Comparison of ENCODE assay signal across 8 cellular contexts in the genomic region with DNA sequence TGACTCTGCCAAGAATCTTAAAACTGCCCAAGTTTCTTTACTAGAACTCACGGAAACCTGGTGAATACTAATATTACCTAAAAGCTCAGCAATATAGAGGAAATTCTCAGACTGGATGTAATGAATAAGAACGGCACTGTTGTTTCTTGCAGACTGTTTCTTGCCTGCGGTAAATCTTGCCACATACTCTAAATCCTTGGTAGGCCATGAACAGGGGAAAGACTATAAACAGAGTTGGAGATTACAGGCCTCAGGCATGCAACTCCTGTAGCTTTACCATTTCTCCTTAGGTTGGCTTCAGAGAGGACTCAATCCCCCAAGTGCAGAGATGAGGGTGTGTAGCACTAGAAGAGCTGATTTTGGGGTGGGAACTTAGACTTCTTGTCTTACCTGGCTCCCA. TPM values are rescaled to one million over a fixed set of nuclear protein-coding genes. Genes with fewer than 3 reads are reported as not detected.
DNase-seq lines count a peak whose midpoint lies in the region; ATAC-seq and TF ChIP-seq lines count a peak whose summit lies in the region.

No MANE protein-coding gene starts in this region.

- no peaks in the 10 kb centered on the region for H3K27me3 ChIP-seq in ACC112 (ENCODE audit: insufficient read depth, low read length)

- no peak overlapping the region for H3K27ac ChIP-seq in ACC112 (ENCODE audit: low read depth, low read length)

- H3K4me1 ChIP-seq in ACC112 (ENCODE audit: control insufficient read depth, insufficient read depth, low read length, unreplicated experiment) = peaks cover 27% of the 10 kb centered on the region

- TF ChIP-seq CTCF in choroid plexus epithelial cell (conservative IDR thresholded peaks at IDR 0.05; ENCODE audit: low read depth, low read length) = no peak

- peak overlapping the region in 1 of 3 donors; percentile 74 for H3K27ac Mint-ChIP-seq in IgD-negative memory B cell
- peak overlapping the region in 8 of 10 donors; percentile 19 to 99 (median 84) for H3K27ac Mint-ChIP-seq in naive thymus-derived CD8-positive, alpha-beta T cell

- DNase-seq in choroid plexus epithelial cell (ENCODE audit: low read depth) (no peak), NCI-H1048 (lab: John Stamatoyannopoulos, UW) (no peak), NCI-H446 treated with DMSO at 0.1 percent for 48 hours (lab: John Stamatoyannopoulos, UW) (no peak)
- DNase-seq in naive thymus-derived CD8-positive, alpha-beta T cell = no peak

- H3K4me3 ChIP-seq in ACC112 (ENCODE audit: low read depth, low read length) (peak overlapping the region; percentile 89), choroid plexus epithelial cell (ENCODE audit: low read depth, low read length) (peak overlapping the region; percentile 8)

- H3K36me3 Mint-ChIP-seq in IgD-negative memory B cell = no peaks in the 10 kb centered on the region
- H3K36me3 Mint-ChIP-seq in naive thymus-derived CD8-positive, alpha-beta T cell = no peaks in the 10 kb centered on the region

- no peaks in the 10 kb centered on the region for H3K36me3 ChIP-seq in ACC112 (ENCODE audit: insufficient read depth, low read length)

- peak overlapping the region; percentile 76 for H2AFZ ChIP-seq in ACC112 (ENCODE audit: low read length, unreplicated experiment)

- H3K9me3 Mint-ChIP-seq in IgD-negative memory B cell = no peaks in the 10 kb centered on the region
- no peaks in the 10 kb centered on the region for H3K9me3 Mint-ChIP-seq in naive thymus-derived CD8-positive, alpha-beta T cell

- H3K79me2 ChIP-seq in ACC112 (ENCODE audit: control insufficient read depth, insufficient read depth, low read length, unreplicated experiment) = peaks cover 10% of the 10 kb centered on the region

- H3K4me1 Mint-ChIP-seq in IgD-negative memory B cell = peaks cover 9 to 20% (median 14%) of the 10 kb centered on the region in 3 donors
- peaks cover 18 to 41% (median 30%) of the 10 kb centered on the region in 4 donors for H3K4me1 Mint-ChIP-seq in naive thymus-derived CD8-positive, alpha-beta T cell

- ATAC-seq in naive thymus-derived CD8-positive, alpha-beta T cell = no peak
- no peak for ATAC-seq in GM19035 (IDR thresholded peaks at IDR 0.05; ENCODE audit: unreplicated experiment)
- ATAC-seq in HG03354 (IDR thresholded peaks at IDR 0.05; ENCODE audit: poor library complexity, severe bottlenecking, unreplicated experiment) = no peak

- H3K27me3 Mint-ChIP-seq in IgD-negative memory B cell = no peaks in the 10 kb centered on the region
- H3K27me3 Mint-ChIP-seq in naive thymus-derived CD8-positive, alpha-beta T cell = peaks cover 0 to 2% (median 0%) of the 10 kb centered on the region in 5 donors

- POLR2A ChIA-PET in naive thymus-derived CD8-positive, alpha-beta T cell (lab: Charles Lee) = interaction anchor here (0.8 to 1.2 kb wide), 3 partner anchors 9 to 514 kb away, joined by 3 to 6 read pairs (median 5); a partner anchor contains a TSS

- peak overlapping the region; percentile 81 to 100 (median 100) for H3K4me3 Mint-ChIP-seq in IgD-negative memory B cell
- H3K4me3 Mint-ChIP-seq in naive thymus-derived CD8-positive, alpha-beta T cell = peak overlapping the region; percentile 87 to 100 (median 99)

RNA-seq across cellular contexts. Expression of a gene that starts 1.1 kb away (rescaled TPM):
- polyA plus RNA-seq in IgD-negative memory B cell = 14.3 TPM
- 10 to 100 TPM; 19.1 to 19.3 TPM for total RNA-seq in naive thymus-derived CD8-positive, alpha-beta T cell
- polyA plus RNA-seq in naive thymus-derived CD8-positive, alpha-beta T cell = 10 to 100 TPM; 18.9 to 28.6 (median 23.1) TPM

RNA-seq across cellular contexts. Expression of a gene that starts 1.6 kb away (rescaled TPM):
- 10.4 TPM for polyA plus RNA-seq in IgD-negative memory B cell
- 10 to 100 TPM in 1 of 2 experiments, 1 to 10 TPM in 1; 9.6 to 11.1 TPM for total RNA-seq in naive thymus-derived CD8-positive, alpha-beta T cell
- 10 to 100 TPM in 2 of 3 donors, 1 to 10 TPM in 1; 9.5 to 16.1 (median 13.6) TPM for polyA plus RNA-seq in naive thymus-derived CD8-positive, alpha-beta T cell
